Comparison of ENCODE assay signal across 17 cellular contexts in the genomic region with DNA sequence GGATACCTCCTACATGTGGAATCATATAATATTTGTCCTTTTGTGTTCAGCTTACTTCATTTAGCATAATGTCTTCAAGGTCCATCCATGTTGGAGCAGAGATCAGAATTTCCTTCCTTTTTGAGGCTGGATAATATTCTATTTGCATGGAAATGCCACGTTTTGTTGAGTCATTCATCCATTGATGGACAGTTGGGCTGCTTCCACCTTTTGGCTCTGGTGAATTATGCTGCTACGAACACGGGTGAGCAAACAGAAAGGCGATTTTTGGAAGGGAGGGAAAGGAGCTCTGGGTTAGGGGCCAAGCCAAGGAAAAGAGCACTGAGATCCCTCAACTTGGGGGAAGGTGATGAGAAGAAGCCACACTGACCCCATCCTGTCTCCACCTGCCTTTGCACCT.
"Had no signal": no experiment of that assay in that cellular context is flagged by ENCODE, and none has a peak within 500 bp of the region (broad histone marks: within the 10 kb centered on the region; RNA-seq: fewer than 3 reads in every experiment).

No MANE protein-coding gene starts in this region.

- ATAC-seq: gastrocnemius medialis; heart left ventricle; left ventricle myocardium superior; stimulated activated naive B cell treated with anti-CD40 and anti-IgM and Interleukin-4, amounts not matched to agents 10 μg/mL and 1 μg/mL and 100 μg/mL, for 72 hours had no signal

- H3K4me1 Mint-ChIP-seq: activated CD4-positive, alpha-beta memory T cell treated with anti-CD3 and anti-CD28 coated beads, Interleukin-2, amount 10 ng/mL, durations not matched to agents 7 days and 5 days had no signal

- H3K27ac Mint-ChIP-seq: activated B cell treated with CpG ODN at 0.5 μM for 24 hours; activated CD4-positive, alpha-beta memory T cell treated with anti-CD3 and anti-CD28 coated beads, Interleukin-2, amount 10 ng/mL, durations not matched to agents 7 days and 5 days; stimulated activated naive B cell treated with anti-CD40 and anti-IgM and Interleukin-4, amounts not matched to agents 10 μg/mL and 1 μg/mL and 100 μg/mL, for 72 hours had no signal

- H3K9me3 Mint-ChIP-seq: activated B cell treated with CpG ODN at 0.5 μM for 24 hours; activated CD4-positive, alpha-beta memory T cell treated with anti-CD3 and anti-CD28 coated beads, Interleukin-2, amount 10 ng/mL, durations not matched to agents 7 days and 5 days had no signal

- H3K27me3 Mint-ChIP-seq: activated B cell treated with CpG ODN at 0.5 μM for 24 hours had no signal

- H3K4me3 Mint-ChIP-seq: activated B cell treated with CpG ODN at 0.5 μM for 24 hours; activated CD4-positive, alpha-beta memory T cell treated with anti-CD3 and anti-CD28 coated beads, Interleukin-2, amount 10 ng/mL, durations not matched to agents 7 days and 5 days; stimulated activated naive B cell treated with anti-CD40 and anti-IgM and Interleukin-4, amounts not matched to agents 10 μg/mL and 1 μg/mL and 100 μg/mL, for 72 hours had no signal

- H3K36me3 Mint-ChIP-seq: stimulated activated naive B cell treated with anti-CD40 and anti-IgM and Interleukin-4, amounts not matched to agents 10 μg/mL and 1 μg/mL and 100 μg/mL, for 72 hours had no signal

- DNase-seq: activated B cell treated with CpG ODN at 0.5 μM for 24 hours; activated CD4-positive, alpha-beta memory T cell treated with anti-CD3 and anti-CD28 coated beads, Interleukin-2, amount 10 ng/mL, durations not matched to agents 7 days and 5 days; activated CD4-positive, alpha-beta T cell treated with anti-CD3 and anti-CD28 coated beads for 48 hours; activated CD8-positive, alpha-beta memory T cell treated with anti-CD3 and anti-CD28 coated beads, Interleukin-2, amount 50 U/mL, for 4 hours; activated effector memory CD4-positive, alpha-beta T cell treated with Interleukin-2 at 50 U/mL for 16 hours; activated naive CD4-positive, alpha-beta T cell treated with anti-CD3 and anti-CD28 coated beads, Interleukin-2, amount 50 U/mL, for 16 hours; erythroblast; gastrocnemius medialis; left ventricle myocardium superior; occipital lobe; retina; stimulated activated naive B cell treated with anti-CD40 and anti-IgM and Interleukin-4, amounts not matched to agents 10 μg/mL and 1 μg/mL and 100 μg/mL, for 72 hours; T-helper 1 cell; T-helper 9 cell; thyroid gland; uterus had no signal
